11 cellular contexts compared by ENCODE assay signal in the genomic region with DNA sequence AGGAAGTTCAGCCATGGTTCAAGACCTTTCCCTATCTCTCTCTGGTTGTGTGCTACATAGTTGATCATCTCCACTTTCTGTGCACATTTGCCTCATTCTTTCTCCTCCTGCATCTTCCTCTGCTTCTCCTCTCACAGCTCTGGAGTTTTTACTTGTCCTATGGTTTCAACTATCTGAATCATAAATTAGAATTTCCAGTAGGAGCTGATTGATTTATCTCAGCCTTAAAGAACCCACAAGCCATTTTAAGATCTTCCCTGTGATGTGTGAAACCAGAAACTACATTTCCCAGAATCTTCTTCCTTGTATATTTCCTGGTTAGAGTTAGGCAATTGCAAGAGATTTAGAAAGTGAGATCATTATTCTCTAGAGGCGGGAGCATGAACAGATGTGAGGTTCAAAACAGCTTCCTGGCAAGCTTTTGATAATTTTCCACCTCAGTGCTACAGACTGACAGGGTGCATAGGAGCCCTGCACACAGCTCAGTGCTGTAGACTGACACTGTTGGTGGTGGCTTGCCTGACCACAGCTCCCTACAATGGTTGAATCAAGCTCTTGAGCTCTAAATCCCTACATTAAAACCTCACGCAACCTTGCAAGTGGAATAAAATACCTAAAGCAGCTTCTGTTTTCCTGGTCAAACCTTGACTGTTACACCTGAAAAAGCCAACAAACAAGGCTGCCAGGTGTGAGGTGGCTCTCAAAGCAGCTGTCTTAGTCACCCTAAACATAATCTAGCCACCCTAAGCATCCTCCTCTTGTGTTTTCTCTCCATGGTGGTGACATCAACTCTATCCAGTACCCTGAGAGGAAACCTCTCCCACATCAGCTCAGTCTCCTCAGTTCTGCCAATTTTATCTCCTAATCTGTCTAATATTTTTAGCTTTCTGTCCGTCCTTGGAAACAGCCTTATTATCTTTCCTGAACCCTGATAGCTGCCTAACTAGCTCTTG. TPM values are rescaled to one million over a fixed set of nuclear protein-coding genes. Genes with fewer than 3 reads are reported as not detected.
A peak's percentile ranks its signal among the peaks of the same experiment; 100 is the strongest.
DNase-seq lines count a peak whose midpoint lies in the region; FAIRE-seq and TF ChIP-seq lines count a peak whose summit lies in the region.
"Had no signal": no experiment of that assay in that cellular context is flagged by ENCODE, and none has a peak within 500 bp of the region (broad histone marks: within the 10 kb centered on the region; RNA-seq: fewer than 3 reads in every experiment).

No MANE protein-coding gene starts in this region.

- H3K27ac ChIP-seq in astrocyte (ENCODE audit: low read depth, low read length): no peak overlapping the region
- no peak overlapping the region for H3K27ac ChIP-seq in smooth muscle cell (ENCODE audit: low read depth)
- H3K27ac ChIP-seq: adrenal gland, vagina had no signal

- TF ChIP-seq CTCF in astrocyte (IDR thresholded peaks at IDR 0.05; ENCODE audit: insufficient read depth, low read depth, low read length) (no peak), smooth muscle cell (IDR thresholded peaks at IDR 0.05; ENCODE audit: borderline replicate concordance, insufficient read depth, poor library complexity, severe bottlenecking) (no peak)

- H3K36me3 ChIP-seq in astrocyte (ENCODE audit: insufficient read depth, low read length) (no peaks in the 10 kb centered on the region), smooth muscle cell (ENCODE audit: low read depth) (no peaks in the 10 kb centered on the region)
- H3K36me3 ChIP-seq: adrenal gland, MG63, vagina had no signal

- H3F3A ChIP-seq in smooth muscle cell (ENCODE audit: low read depth): no peaks in the 10 kb centered on the region

- H3K27ac Mint-ChIP-seq in astrocyte (ENCODE audit: unreplicated experiment): no peak overlapping the region

- DNase-seq in stimulated activated CD4-positive, alpha-beta T cell treated with anti-CD3 and anti-CD28 coated beads, Interleukin-1b, Interleukin-23, amount 100 ng/mL, for 48 hours: peak; percentile 40
- DNase-seq in stimulated activated CD4-positive, alpha-beta T cell treated with anti-CD3 and anti-CD28 coated beads, Interleukin-12 subunit alpha, Interleukin-12 subunit beta, amount 100 ng/mL, for 4 hours: no peak
- peak; percentile 75 for DNase-seq in NAMALWA (ENCODE audit: low spot score)
- peak; percentile 15 for DNase-seq in astrocyte (ENCODE audit: low read depth)
- peak; percentile 13 for DNase-seq in stromal cell of bone marrow (ENCODE audit: low read depth)
- DNase-seq in smooth muscle cell (lab: John Stamatoyannopoulos, UW; ENCODE audit: unreplicated experiment): no peak
- no peak for DNase-seq in NCI-H748 (lab: John Stamatoyannopoulos, UW; ENCODE audit: unreplicated experiment)
- no peak for DNase-seq in activated CD4-positive, CD25-positive, alpha-beta regulatory T cell treated with anti-CD3 and anti-CD28 coated beads, Interleukin-2, amount 50 U/mL, for 72 hours
- DNase-seq: adrenal gland, MG63 had no signal

- H3K4me2 ChIP-seq in astrocyte (ENCODE audit: low read length): no peak overlapping the region
- no peak overlapping the region for H3K4me2 ChIP-seq in smooth muscle cell

- H3K9me3 Mint-ChIP-seq in astrocyte (ENCODE audit: unreplicated experiment): peaks cover 3% of the 10 kb centered on the region

- H3K27me3 ChIP-seq in astrocyte (ENCODE audit: insufficient read depth, low read length): peaks cover 16% of the 10 kb centered on the region
- H3K27me3 ChIP-seq in smooth muscle cell (ENCODE audit: low read depth): no peaks in the 10 kb centered on the region
- H3K27me3 ChIP-seq: adrenal gland, MG63, vagina had no signal

- H3K4me3 Mint-ChIP-seq in astrocyte (ENCODE audit: unreplicated experiment): no peak overlapping the region

- peaks cover 5% of the 10 kb centered on the region for H3K27me3 Mint-ChIP-seq in astrocyte (ENCODE audit: low read depth, unreplicated experiment)

- H3K9ac ChIP-seq in astrocyte (ENCODE audit: low read length): no peak overlapping the region
- H3K9ac ChIP-seq in smooth muscle cell (ENCODE audit: low read depth): no peak overlapping the region

- H4K20me1 ChIP-seq in astrocyte (ENCODE audit: insufficient read depth, low read length): no peaks in the 10 kb centered on the region
- no peaks in the 10 kb centered on the region for H4K20me1 ChIP-seq in smooth muscle cell (ENCODE audit: low read depth)

- no peaks in the 10 kb centered on the region for H3K79me2 ChIP-seq in astrocyte (ENCODE audit: insufficient read depth, low read length)
- H3K79me2 ChIP-seq in smooth muscle cell (ENCODE audit: low read depth): no peaks in the 10 kb centered on the region

- H3K9me3 ChIP-seq in astrocyte (ENCODE audit: insufficient read depth, low read depth, low read length) (no peaks in the 10 kb centered on the region), smooth muscle cell (replicated peaks; ENCODE audit: low read depth) (no peaks in the 10 kb centered on the region)
- H3K9me3 ChIP-seq: adrenal gland, MG63, vagina had no signal

- FAIRE-seq in astrocyte (lab: Jason Lieb, UNC): no peak

- peaks cover 23% of the 10 kb centered on the region for H3K4me1 Mint-ChIP-seq in astrocyte (ENCODE audit: low read depth, unreplicated experiment)

- 53% methylated on average over 3 of the region's 3 CpGs for WGBS in smooth muscle cell (ENCODE audit: low lambda C conversion rate)

- H2AFZ ChIP-seq in astrocyte (ENCODE audit: low read depth, low read length): no peak overlapping the region
- no peak overlapping the region for H2AFZ ChIP-seq in smooth muscle cell (ENCODE audit: low read depth)

- H3K4me3 ChIP-seq in astrocyte (ENCODE audit: insufficient read depth, low read depth, low read length) (no peak overlapping the region), smooth muscle cell (no peak overlapping the region)
- H3K4me3 ChIP-seq: adrenal gland, MG63, vagina had no signal

- peaks cover 3% of the 10 kb centered on the region for H3K36me3 Mint-ChIP-seq in astrocyte (ENCODE audit: low read depth, unreplicated experiment)

- no peaks in the 10 kb centered on the region for H3K4me1 ChIP-seq in astrocyte (ENCODE audit: insufficient read depth, low read length)
- H3K4me1 ChIP-seq in smooth muscle cell (ENCODE audit: low read depth): peaks cover 6% of the 10 kb centered on the region
- H3K4me1 ChIP-seq: adrenal gland, vagina had no signal

RNA-seq across cellular contexts. Expression of a gene that starts 21.5 kb away (rescaled TPM):
- not detected in 2 replicates for total RNA-seq in astrocyte
- total RNA-seq in smooth muscle cell: not detected in 2 replicates
- not detected in 2 replicates for polyA plus RNA-seq in smooth muscle cell
- total RNA-seq: vagina had no signal

RNA-seq across cellular contexts. Expression of a gene that starts 44.5 kb away (rescaled TPM):
- not detected in 2 replicates for total RNA-seq in astrocyte
- not detected in 2 replicates for total RNA-seq in smooth muscle cell
- polyA plus RNA-seq in smooth muscle cell: not detected in 2 replicates
- total RNA-seq: adrenal gland, vagina had no signal
- polyA plus RNA-seq: adrenal gland had no signal

Comparison
In these comparisons a context has a peak if more than half of its experiments do, and no peak if none do; other contexts are left out.
1. DNase-seq: peak in stimulated activated CD4-positive, alpha-beta T cell treated with anti-CD3 and anti-CD28 coated beads, Interleukin-1b, Interleukin-23, amount 100 ng/mL, for 48 hours (single experiment), NAMALWA (single experiment), astrocyte (single experiment) and stromal cell of bone marrow (single experiment); none in stimulated activated CD4-positive, alpha-beta T cell treated with anti-CD3 and anti-CD28 coated beads, Interleukin-12 subunit alpha, Interleukin-12 subunit beta, amount 100 ng/mL, for 4 hours (single experiment), smooth muscle cell (single experiment), NCI-H748 (single experiment) and activated CD4-positive, CD25-positive, alpha-beta regulatory T cell treated with anti-CD3 and anti-CD28 coated beads, Interleukin-2, amount 50 U/mL, for 72 hours (single experiment).